Comparison of ENCODE assay signal across 2 cellular contexts in the genomic region with DNA sequence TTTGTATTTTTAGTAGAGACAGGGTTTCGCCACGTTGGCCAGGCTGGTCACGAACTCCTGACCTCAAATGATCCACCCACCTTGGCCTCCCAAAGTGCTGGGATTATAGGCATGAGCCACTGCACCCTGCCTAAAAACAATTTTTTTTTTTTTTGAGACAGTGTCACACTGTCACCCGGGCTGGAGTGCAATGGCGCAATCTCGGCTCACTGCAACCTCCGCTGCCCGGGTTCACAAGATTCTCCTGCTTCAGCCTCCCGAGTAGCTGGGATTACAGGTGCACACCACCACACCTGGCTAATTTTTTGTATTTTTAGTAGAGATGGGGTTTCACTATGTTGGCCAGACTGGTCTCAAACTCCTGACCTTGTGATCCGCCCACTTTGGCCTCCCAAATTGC.
TF ChIP-seq lines count a peak whose summit lies in the region.

No MANE protein-coding gene starts in this region.

TF ChIP-seq in K562, 482 proteins besides CTCF, POLR2A, EP300 and RAD21:
- TF ChIP-seq EGR1 (conservative IDR thresholded peaks at IDR 0.05) (0 out of 2 replicates have a peak, but pooled peaks have one; percentile 24), CEBPB (tag; IDR thresholded peaks at IDR 0.05) (peak; percentile 61; the same call in 1 of the 2 replicates)

TF ChIP-seq in HepG2, 621 proteins besides CTCF, POLR2A, EP300 and RAD21:
- peak; percentile 83 for TF ChIP-seq ZNF460 (CRISPR knock-in tag; IDR thresholded peaks at IDR 0.05; ENCODE audit: borderline replicate concordance)
